Comparison of ENCODE assay signal across 8 cellular contexts in the genomic region with DNA sequence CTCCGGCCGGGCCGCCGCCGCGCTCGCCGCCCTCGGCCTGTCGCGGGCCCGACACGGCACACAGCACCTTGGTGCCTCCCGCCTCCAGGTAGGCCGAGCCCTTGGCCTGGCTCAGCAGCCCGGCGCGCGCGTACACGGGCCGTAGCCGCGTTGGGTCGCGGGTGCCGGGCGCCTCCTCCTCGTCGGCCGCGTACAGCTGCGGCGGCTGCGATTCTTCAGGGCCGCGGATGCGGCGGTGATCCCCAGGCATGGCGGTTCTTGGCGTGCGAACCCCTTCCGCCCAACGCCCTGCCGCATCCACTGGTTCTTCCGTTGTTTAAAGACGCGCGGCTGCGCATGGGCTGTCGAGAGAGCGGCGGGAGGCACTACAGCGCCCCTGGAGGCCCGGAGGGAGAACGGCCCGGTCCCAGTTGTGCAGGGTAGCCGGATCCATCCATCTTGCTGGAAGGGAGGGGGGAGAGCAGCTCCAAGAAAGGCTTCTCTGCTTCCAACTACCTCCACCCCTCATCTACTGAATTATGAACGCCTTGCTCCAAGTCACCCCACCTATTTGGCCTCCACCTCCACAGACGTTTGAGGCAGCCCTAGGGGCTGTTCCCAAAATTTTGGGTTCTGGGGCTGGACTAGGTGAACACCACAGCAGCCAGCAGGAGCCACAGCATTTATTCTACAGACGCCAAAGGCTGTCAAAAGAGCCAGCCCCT. TPM values are rescaled to one million over a fixed set of nuclear protein-coding genes. Genes with fewer than 3 reads are reported as not detected.
DNase-seq lines count a peak whose midpoint lies in the region; ATAC-seq and TF ChIP-seq lines count a peak whose summit lies in the region.

TSS of gene EXOSC6 (minus strand) at position 290 of the 704 bp plus-strand sequence. CDS start at position 250, 40 bp downstream.

- H3K4me3 ChIP-seq in colonic mucosa: peak within 1 kb of the TSS; percentile 69

- intact Hi-C loops in colonic mucosa (cut with DNase I): loop anchor here (10.0 kb wide), 1 partner anchor 87 kb away; no protein-coding TSS in a partner anchor

- peaks cover 6% of the 10 kb centered on the region for H3K4me1 ChIP-seq in colonic mucosa

- no peaks in the 10 kb centered on the region for H3K27me3 ChIP-seq in colonic mucosa

- no peaks in the 10 kb centered on the region for H3K9me3 ChIP-seq in colonic mucosa

- H3K9ac ChIP-seq in colonic mucosa (ENCODE audit: low read depth in 2 of 2, low read length in 2 of 2): peak within 1 kb of the TSS; percentile 71 to 81

- TF ChIP-seq CTCF in C4-2B (conservative IDR thresholded peaks at IDR 0.05): peak; percentile 93
- peak; percentile 84 for TF ChIP-seq CTCF in colonic mucosa (IDR thresholded peaks at IDR 0.05)

- H3K36me3 ChIP-seq in colonic mucosa: peaks cover 6% of the 10 kb centered on the region

- peak; percentile 67 for DNase-seq in NCI-H524 treated with DMSO at 0.1 percent for 48 hours (lab: John Stamatoyannopoulos, UW)
- DNase-seq in activated CD4-positive, alpha-beta T cell treated with anti-CD3 and anti-CD28 coated beads for 4 hours: peak; percentile 87 to 90
- DNase-seq in colonic mucosa: peak; percentile 93
- DNase-seq in left kidney (ENCODE audit: low read depth, low spot score): peak; percentile 98
- DNase-seq in stimulated activated CD4-positive, alpha-beta T cell treated with anti-CD3 and anti-CD28 coated beads, Interleukin-1b, Interleukin-23, amount 100 ng/mL, for 48 hours: peak; percentile 93

- H3K27ac ChIP-seq in C4-2B (peak within 1 kb of the TSS; percentile 91), colonic mucosa (peak within 1 kb of the TSS; percentile 80)

- peak; percentile 76 for ATAC-seq in GM19328 (IDR thresholded peaks at IDR 0.05; ENCODE audit: unreplicated experiment)
- peak; percentile 65 for ATAC-seq in HG03469 (IDR thresholded peaks at IDR 0.05; ENCODE audit: unreplicated experiment)

RNA-seq across cellular contexts. Expression of gene EXOSC6, which starts in this region (rescaled TPM):
- 10 to 100 TPM; 12.2 to 20.0 TPM for total RNA-seq in colonic mucosa

Comparison
In these comparisons a context has a peak if more than half of its experiments do, and no peak if none do; other contexts are left out.
1. Peak in every context shown above with its lines: DNase-seq, ATAC-seq, H3K4me3 ChIP-seq and H3K27ac ChIP-seq.